ENCODE assay signal across 8 cellular contexts in the genomic region with DNA sequence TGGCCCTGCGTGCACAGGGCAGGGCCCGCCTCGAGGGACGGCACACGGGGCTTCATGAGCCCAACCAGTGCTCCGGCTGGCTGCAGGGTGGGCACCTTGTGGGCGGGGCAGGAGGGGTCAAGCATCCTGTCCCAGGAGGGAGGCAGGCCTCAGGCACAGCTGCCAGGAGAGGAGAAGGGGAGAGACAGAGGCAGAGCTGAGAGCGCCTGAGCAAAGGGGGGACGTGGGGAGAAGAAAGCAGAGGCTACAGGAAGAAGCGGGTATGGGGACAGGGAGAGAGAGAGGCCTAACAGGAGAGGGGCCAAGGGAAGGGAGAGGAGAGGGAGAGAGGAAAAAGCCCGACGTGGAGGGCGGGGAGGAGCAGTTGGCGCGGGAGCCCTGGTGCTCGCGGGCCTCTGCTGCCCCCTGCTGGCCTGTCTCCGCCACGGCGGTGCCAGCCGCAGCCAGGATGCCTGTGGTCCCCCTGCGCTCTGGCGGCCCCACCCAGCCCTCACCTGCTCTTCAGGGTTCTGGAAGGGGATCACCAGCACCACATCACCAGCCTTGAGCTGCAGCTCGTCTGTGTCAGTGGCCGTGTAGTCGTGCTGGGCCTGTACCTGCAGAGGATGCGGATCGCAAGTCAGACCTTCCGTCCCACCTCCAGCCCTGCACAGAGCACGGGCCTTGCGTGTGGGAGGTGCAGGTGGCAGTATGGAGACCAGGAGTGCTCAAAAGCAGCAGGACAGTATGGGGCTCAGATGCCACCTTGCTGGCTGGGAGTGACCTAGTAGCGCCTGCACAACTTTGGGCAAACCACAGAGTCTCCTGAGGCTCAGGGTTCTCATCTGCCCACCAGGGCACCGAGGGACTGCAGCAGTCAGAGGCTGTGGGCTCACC. TPM values are rescaled to one million over a fixed set of nuclear protein-coding genes. Genes with fewer than 3 reads are reported as not detected.
DNase-seq lines count a peak whose midpoint lies in the region; ATAC-seq and TF ChIP-seq lines count a peak whose summit lies in the region.

No MANE protein-coding gene starts in this region.

- no peak for ATAC-seq in body of pancreas

- H3K4me1 ChIP-seq in body of pancreas: peaks cover 25% of the 10 kb centered on the region

- WGBS in body of pancreas, 2 donors: 21 to 34% methylated on average over 20 to 29 of the region's 33 CpGs

- intact Hi-C loops in body of pancreas (cut with DNase I): no loop called here

- H3K27me3 ChIP-seq in H7 (ENCODE audit: control insufficient read depth, insufficient read depth, low read length) (no peaks in the 10 kb centered on the region), body of pancreas (no peaks in the 10 kb centered on the region)

- H3K36me3 ChIP-seq in H7 (replicated peaks; ENCODE audit: control insufficient read depth, insufficient read depth, low read length) (no peaks in the 10 kb centered on the region), body of pancreas (replicated peaks in 1 of 2; ENCODE audit: insufficient read depth in 1 of 2, low read depth in 2 of 2) (no peaks in the 10 kb centered on the region)

- TF ChIP-seq POLR2A in body of pancreas (IDR thresholded peaks at IDR 0.05): no peak

- H3K4me3 ChIP-seq in H7 (ENCODE audit: insufficient read depth, low read depth, low read length) (no peak overlapping the region), body of pancreas (no peak overlapping the region)

- H3K9me3 ChIP-seq in body of pancreas: no peaks in the 10 kb centered on the region

- DNase-seq in GM03348 (ENCODE audit: low spot score) (peak; percentile 94), H7 (peak; percentile 99), NCI-H1105 (lab: John Stamatoyannopoulos, UW) (peak; percentile 34), body of pancreas (peak; percentile 51 to 74 (median 66)), inferior parietal cortex (ENCODE audit: extremely low spot score) (peak; percentile 68), cortex of kidney (lab: John Stamatoyannopoulos, UW) (no peak)
- DNase-seq in stimulated activated CD4-positive, alpha-beta T cell treated with anti-CD3 and anti-CD28 coated beads, Interleukin-1b, Interleukin-23, amount 100 ng/mL, for 48 hours: peak; percentile 54

- H3K27ac ChIP-seq in VCaP (no peak overlapping the region), body of pancreas (no peak overlapping the region)

- TF ChIP-seq CTCF in VCaP (conservative IDR thresholded peaks at IDR 0.05): peak; percentile 95
- TF ChIP-seq CTCF in body of pancreas (IDR thresholded peaks at IDR 0.05): peak; percentile 79 to 99 (median 90)

RNA-seq across cellular contexts. Expression of gene BIN1, which starts 56.8 kb away (rescaled TPM):
- 26.0 and 31.6 TPM in 2 replicates for total RNA-seq in H7 (2014; rRNA removed; shearing (Covaris generic))
- total RNA-seq in body of pancreas: 10 to 100 TPM; 24.4 to 43.5 TPM
